Comparison of ENCODE assay signal across 14 cellular contexts in genomic region chr15:89809787-89810148, GRCh38. TPM values are rescaled to one million over a fixed set of nuclear protein-coding genes. Genes with fewer than 3 reads are reported as not detected.
"Had no signal": no experiment of that assay in that cellular context is flagged by ENCODE, and none has a peak within 500 bp of the region (broad histone marks: within the 10 kb centered on the region; RNA-seq: fewer than 3 reads in every experiment).

No MANE protein-coding gene starts in this region.

- H3K9me3 ChIP-seq: left lung, suprapubic skin had no signal

- H3K27me3 Mint-ChIP-seq: T-helper 17 cell had no signal

- ATAC-seq: activated naive CD4-positive, alpha-beta T cell treated with anti-CD3 and anti-CD28 coated beads, Interleukin-2, amount 50 U/mL, for 72 hours; left lung; stimulated activated memory B cell treated with anti-CD40 and anti-IgM and Interleukin-4, amounts not matched to agents 10 μg/mL and 1 μg/mL and 100 μg/mL, for 72 hours; T-helper 17 cell had no signal

- H3K4me3 ChIP-seq: left lung, suprapubic skin had no signal

- DNase-seq: activated B cell treated with CpG ODN at 0.5 μM for 24 hours; activated effector memory CD4-positive, alpha-beta T cell treated with Interleukin-2 at 50 U/mL for 16 hours; activated T-cell treated with anti-CD3 and anti-CD28 coated beads, Interleukin-2, amount 50 U/mL, for 1 hour; amygdala; foreskin melanocyte; head of caudate nucleus; islet precursor cell; mesendoderm; T-helper 17 cell had no signal

- H3K36me3 Mint-ChIP-seq: activated naive CD4-positive, alpha-beta T cell treated with anti-CD3 and anti-CD28 coated beads, Interleukin-2, amount 50 U/mL, for 72 hours; stimulated activated memory B cell treated with anti-CD40 and anti-IgM and Interleukin-4, amounts not matched to agents 10 μg/mL and 1 μg/mL and 100 μg/mL, for 72 hours; type B pancreatic cell had no signal

- H3K27ac Mint-ChIP-seq: activated B cell treated with CpG ODN at 0.5 μM for 24 hours; activated naive CD4-positive, alpha-beta T cell treated with anti-CD3 and anti-CD28 coated beads, Interleukin-2, amount 50 U/mL, for 72 hours; stimulated activated memory B cell treated with anti-CD40 and anti-IgM and Interleukin-4, amounts not matched to agents 10 μg/mL and 1 μg/mL and 100 μg/mL, for 72 hours; T-helper 17 cell; type B pancreatic cell had no signal

- H3K9me3 Mint-ChIP-seq: activated B cell treated with CpG ODN at 0.5 μM for 24 hours; activated naive CD4-positive, alpha-beta T cell treated with anti-CD3 and anti-CD28 coated beads, Interleukin-2, amount 50 U/mL, for 72 hours; stimulated activated memory B cell treated with anti-CD40 and anti-IgM and Interleukin-4, amounts not matched to agents 10 μg/mL and 1 μg/mL and 100 μg/mL, for 72 hours; type B pancreatic cell had no signal

- H3K27ac ChIP-seq: left lung had no signal

- H3K4me3 Mint-ChIP-seq: activated B cell treated with CpG ODN at 0.5 μM for 24 hours; stimulated activated memory B cell treated with anti-CD40 and anti-IgM and Interleukin-4, amounts not matched to agents 10 μg/mL and 1 μg/mL and 100 μg/mL, for 72 hours; T-helper 17 cell; type B pancreatic cell had no signal

RNA-seq across cellular contexts. Expression of gene MESP2, which starts 33.6 kb away (rescaled TPM):
- total RNA-seq: activated naive CD4-positive, alpha-beta T cell treated with anti-CD3 and anti-CD28 coated beads, Interleukin-2, amount 50 U/mL, for 72 hours; T-helper 17 cell had no signal

RNA-seq across cellular contexts. Expression of gene MESP1, which starts 58.7 kb away (rescaled TPM):
- total RNA-seq: T-helper 17 cell had no signal
